Comparison of ENCODE assay signal across 8 cellular contexts in the genomic region with DNA sequence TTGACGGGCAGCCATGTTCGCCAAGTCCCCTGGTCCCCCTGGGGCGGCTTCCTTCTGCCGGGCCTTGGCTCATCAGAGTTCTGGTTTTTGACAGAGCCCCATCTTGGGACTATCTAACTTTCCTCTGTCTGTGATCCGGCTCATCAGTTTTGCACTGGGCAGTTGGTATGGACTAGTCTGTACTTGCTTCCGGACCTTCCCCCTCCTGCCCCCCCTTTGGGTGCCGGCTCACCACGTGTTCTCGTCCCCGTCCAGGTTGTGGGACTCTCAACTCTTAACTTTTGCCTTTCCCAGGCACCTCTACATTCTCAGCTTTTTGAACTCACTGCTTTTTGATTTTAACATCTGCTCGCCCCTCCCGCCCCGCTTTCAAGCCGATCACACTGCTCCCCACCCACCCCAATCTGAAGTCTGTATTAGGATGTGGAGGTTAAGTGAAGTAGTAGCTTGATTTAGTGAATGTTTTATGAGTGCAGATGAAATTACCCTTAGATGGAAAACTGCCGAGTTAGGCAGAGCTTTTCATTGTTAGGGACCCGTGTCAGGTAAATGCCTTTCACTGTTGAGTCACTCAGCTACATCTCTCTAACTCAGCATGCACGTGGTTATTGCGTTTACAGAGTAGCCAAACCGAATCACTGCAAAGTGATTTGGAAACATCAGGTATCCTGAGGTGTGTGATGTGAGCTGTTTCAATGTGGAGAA. TPM values are rescaled to one million over a fixed set of nuclear protein-coding genes. Genes with fewer than 3 reads are reported as not detected.
DNase-seq lines count a peak whose midpoint lies in the region; ATAC-seq, FAIRE-seq and TF ChIP-seq lines count a peak whose summit lies in the region.

No MANE protein-coding gene starts in this region.

- H3K9me3 ChIP-seq in A549 (no peaks in the 10 kb centered on the region), iPS DF 6.9 (ENCODE audit: control insufficient read depth, insufficient read depth, low read length) (no peaks in the 10 kb centered on the region), skeletal muscle tissue (ENCODE audit: control insufficient read depth in 3 of 3, low read length in 3 of 3) (no peaks in the 10 kb centered on the region)

- DNase-seq in A549 (ENCODE audit: low read depth in 1 of 2, low spot score in 1 of 2) (peak; percentile 46 to 48), SKM-1 treated with dmso at 0.1 percent for 144 hours (lab: John Stamatoyannopoulos, UW; ENCODE audit: unreplicated experiment) (peak; percentile 33), astrocyte of the cerebellum (ENCODE audit: low read depth) (no peak), iPS DF 6.9 (ENCODE audit: low read depth, low spot score) (no peak), NCI-H2081 treated with DMSO at 0.1 percent for 48 hours (lab: John Stamatoyannopoulos, UW) (no peak)

- H3K27ac ChIP-seq in A549 = peak overlapping the region; percentile 89 to 97
- H3K27ac ChIP-seq in iPS DF 6.9 (ENCODE audit: low read length) = no peak overlapping the region
- peak overlapping the region; percentile 81 for H3K27ac ChIP-seq in skeletal muscle tissue (ENCODE audit: low read depth, low read length)

- peak overlapping the region; percentile 79 to 93 (median 92) for H3K9ac ChIP-seq in skeletal muscle tissue (ENCODE audit: low read depth in 1 of 3, low read length in 3 of 3)

- CTCF ChIA-PET in A549 (lab: Yijun Ruan, JAX) = interaction anchor here (0.7 to 1.1 kb wide), 3 partner anchors 301 to 1172 kb away, joined by 3 to 6 read pairs (median 5); no protein-coding TSS in a partner anchor

- H3K36me3 ChIP-seq in iPS DF 6.9 (ENCODE audit: control insufficient read depth, insufficient read depth, low read length) = no peaks in the 10 kb centered on the region
- H3K36me3 ChIP-seq in skeletal muscle tissue (ENCODE audit: control insufficient read depth in 3 of 3, insufficient read depth in 3 of 3, low read length in 3 of 3) = no peaks in the 10 kb centered on the region

- H3K4me1 ChIP-seq in A549 = peaks cover 38% of the 10 kb centered on the region
- no peaks in the 10 kb centered on the region for H3K4me1 ChIP-seq in iPS DF 6.9 (ENCODE audit: control insufficient read depth, insufficient read depth, low read length)
- H3K4me1 ChIP-seq in skeletal muscle tissue (ENCODE audit: control insufficient read depth in 3 of 3, insufficient read depth in 3 of 3, low read length in 3 of 3) = peaks cover 13 to 26% (median 25%) of the 10 kb centered on the region in 3 donors

- in situ Hi-C loops in astrocyte of the cerebellum (cut with HindIII; ENCODE audit: low sequenced_read_pairs) = no loop called here

- 2% methylated on average over 19 of the region's 19 CpGs for WGBS in A549 (ENCODE audit: missing lambda C conversion rate)
- WGBS in iPS DF 6.9 (ENCODE audit: insufficient coverage, insufficient read length) = no CpG with 5 or more reads among the region's 19 CpGs

- no peak for FAIRE-seq in A549 (lab: Jason Lieb, UNC)

- TF ChIP-seq CTCF in A549 (IDR thresholded peaks at IDR 0.05) (no peak), astrocyte of the cerebellum (IDR thresholded peaks at IDR 0.05; ENCODE audit: low read depth, low read length, missing control alignments) (no peak)

- TF ChIP-seq POLR2A in A549 (IDR thresholded peaks at IDR 0.05; ENCODE audit: low read length) = no peak

- ATAC-seq in A549 (peak; percentile 16 to 58), GM19023 (IDR thresholded peaks at IDR 0.05; ENCODE audit: unreplicated experiment) (peak; percentile 29), HG03378 (IDR thresholded peaks at IDR 0.05; ENCODE audit: unreplicated experiment) (peak; percentile 22)

- peak overlapping the region; percentile 82 for H3K4me3 ChIP-seq in A549
- H3K4me3 ChIP-seq in astrocyte of the cerebellum (ENCODE audit: low read depth, low read length) = peak overlapping the region; percentile 87
- peak overlapping the region; percentile 89 for H3K4me3 ChIP-seq in iPS DF 6.9 (ENCODE audit: low read length)
- peak overlapping the region; percentile 90 to 97 (median 95) for H3K4me3 ChIP-seq in skeletal muscle tissue (ENCODE audit: low read length in 3 of 3)

- TF ChIP-seq EP300 in A549 (IDR thresholded peaks at IDR 0.05) = no peak

- H3K27me3 ChIP-seq in iPS DF 6.9 (ENCODE audit: control insufficient read depth, insufficient read depth, low read length) = no peaks in the 10 kb centered on the region
- no peaks in the 10 kb centered on the region for H3K27me3 ChIP-seq in skeletal muscle tissue (ENCODE audit: control insufficient read depth in 3 of 3, insufficient read depth in 3 of 3, low read length in 3 of 3)

- POLR2A ChIA-PET in A549 (lab: Yijun Ruan, JAX) = interaction anchor here (0.8 to 1.6 kb wide), 6 partner anchors 9 to 329 kb away, joined by 3 to 32 read pairs (median 4); a partner anchor contains a TSS

- H3K4me2 ChIP-seq in A549 = peak overlapping the region; percentile 83

- TF ChIP-seq RAD21 in A549 (conservative IDR thresholded peaks at IDR 0.05 in 1 of 2, IDR thresholded peaks at IDR 0.05 in 1 of 2) = no peak

TF ChIP-seq in A549, 52 proteins besides CTCF, POLR2A, EP300 and RAD21:
- no peak for TF ChIP-seq PHF8 (IDR thresholded peaks at IDR 0.05; ENCODE audit: borderline replicate concordance, low read depth)
- TF ChIP-seq ZSCAN20 (CRISPR knock-in tag; IDR thresholded peaks at IDR 0.05) = no peak
- no peak for TF ChIP-seq EHMT2 (IDR thresholded peaks at IDR 0.05; ENCODE audit: low read depth)
- no peak for TF ChIP-seq CBX8 (IDR thresholded peaks at IDR 0.05)
- TF ChIP-seq, protein P1, sequence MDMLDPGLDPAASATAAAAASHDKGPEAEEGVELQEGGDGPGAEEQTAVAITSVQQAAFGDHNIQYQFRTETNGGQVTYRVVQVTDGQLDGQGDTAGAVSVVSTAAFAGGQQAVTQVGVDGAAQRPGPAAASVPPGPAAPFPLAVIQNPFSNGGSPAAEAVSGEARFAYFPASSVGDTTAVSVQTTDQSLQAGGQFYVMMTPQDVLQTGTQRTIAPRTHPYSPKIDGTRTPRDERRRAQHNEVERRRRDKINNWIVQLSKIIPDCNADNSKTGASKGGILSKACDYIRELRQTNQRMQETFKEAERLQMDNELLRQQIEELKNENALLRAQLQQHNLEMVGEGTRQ (IDR thresholded peaks at IDR 0.05) = no peak
- TF ChIP-seq CHD2 (IDR thresholded peaks at IDR 0.05; ENCODE audit: low read length, partially characterized antibody) = no peak
- TF ChIP-seq CEBPB (IDR thresholded peaks at IDR 0.05) = no peak
- TF ChIP-seq CBX2 (IDR thresholded peaks at IDR 0.05; ENCODE audit: borderline replicate concordance, low read depth) = no peak
- no peak for TF ChIP-seq FOSL2 (IDR thresholded peaks at IDR 0.05)
- TF ChIP-seq FOSL2 (CRISPR knock-in tag; IDR thresholded peaks at IDR 0.05) = no peak
- no peak for TF ChIP-seq NFE2L2 (conservative IDR thresholded peaks at IDR 0.05; ENCODE audit: low read length)
- no peak for TF ChIP-seq FOXS1 (CRISPR knock-in tag; IDR thresholded peaks at IDR 0.05)
- no peak for TF ChIP-seq KDM5A (IDR thresholded peaks at IDR 0.05)
- TF ChIP-seq, protein P2, sequence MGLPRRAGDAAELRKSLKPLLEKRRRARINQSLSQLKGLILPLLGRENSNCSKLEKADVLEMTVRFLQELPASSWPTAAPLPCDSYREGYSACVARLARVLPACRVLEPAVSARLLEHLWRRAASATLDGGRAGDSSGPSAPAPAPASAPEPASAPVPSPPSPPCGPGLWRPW (IDR thresholded peaks at IDR 0.05) = no peak
- TF ChIP-seq EHF (CRISPR knock-in tag; IDR thresholded peaks at IDR 0.05) = no peak
- TF ChIP-seq RCOR1 (IDR thresholded peaks at IDR 0.05; ENCODE audit: low read depth, low read length) = no peak
- no peak for TF ChIP-seq HDAC2 (IDR thresholded peaks at IDR 0.05)
- TF ChIP-seq, protein P3, sequence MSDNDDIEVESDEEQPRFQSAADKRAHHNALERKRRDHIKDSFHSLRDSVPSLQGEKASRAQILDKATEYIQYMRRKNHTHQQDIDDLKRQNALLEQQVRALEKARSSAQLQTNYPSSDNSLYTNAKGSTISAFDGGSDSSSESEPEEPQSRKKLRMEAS (IDR thresholded peaks at IDR 0.05) = peak; percentile 89
- TF ChIP-seq TFCP2L1 (CRISPR knock-in tag; IDR thresholded peaks at IDR 0.05) = 0 out of 2 replicates have a peak, but pooled peaks have one; percentile 43
- 0 out of 2 replicates have a peak, but pooled peaks have one; percentile 17 for TF ChIP-seq HOXB5 (CRISPR knock-in tag; IDR thresholded peaks at IDR 0.05)

RNA-seq across cellular contexts. Expression of a gene that starts 0.9 kb away (rescaled TPM):
- 208 and 256 TPM in 2 replicates for polyA plus RNA-seq in A549 (2011; rRNA removed)
- polyA plus RNA-seq in A549 (2012; cell fraction: cytosol; rRNA removed) = 50.6 and 51.9 TPM in 2 replicates
- 25.6 and 29.6 TPM in 2 replicates for polyA plus RNA-seq in A549 (2012; cell fraction: nucleus; rRNA removed)
- 71.8 to 83.6 TPM (median 72.4 TPM) in 3 replicates for polyA plus RNA-seq in A549 (2017; fragmentation: RNase III; extraction: RNeasy Plus Mini Kit Qiagen cat#74134 plus additional on column Dnase treatment)
- polyA minus RNA-seq in A549 (2011; rRNA and poly(A)+ RNA removed) = 186 and 192 TPM in 2 replicates
- total RNA-seq in skeletal muscle tissue = 39.1 TPM

RNA-seq across cellular contexts. Expression of a gene that starts 25.2 kb away (rescaled TPM):
- polyA plus RNA-seq in A549 (2011; rRNA removed) (24.9 and 38.6 TPM in 2 replicates), A549 (2017; fragmentation: RNase III; extraction: RNeasy Plus Mini Kit Qiagen cat#74134 plus additional on column Dnase treatment) (21.6 to 23.3 TPM (median 21.8 TPM) in 3 replicates)
- 14.2 and 14.4 TPM in 2 replicates for polyA plus RNA-seq in A549 (2012; cell fraction: cytosol; rRNA removed)
- 9.8 TPM in 2 replicates for polyA plus RNA-seq in A549 (2012; cell fraction: nucleus; rRNA removed)
- 7.9 and 8.7 TPM in 2 replicates for polyA minus RNA-seq in A549 (2011; rRNA and poly(A)+ RNA removed)
- 25.6 TPM for total RNA-seq in skeletal muscle tissue

Comparison
In these comparisons a context has a peak if more than half of its experiments do, and no peak if none do; other contexts are left out.
1. DNase-seq: peak in A549 (2 of 2) and SKM-1 treated with dmso at 0.1 percent for 144 hours (single experiment); none in astrocyte of the cerebellum (single experiment), iPS DF 6.9 (single experiment) and NCI-H2081 treated with DMSO at 0.1 percent for 48 hours (single experiment).
2. Peak in every context shown above with its lines, with median percentiles within 50 percentile points of each other: ATAC-seq and H3K4me3 ChIP-seq.